In the genomic region with DNA sequence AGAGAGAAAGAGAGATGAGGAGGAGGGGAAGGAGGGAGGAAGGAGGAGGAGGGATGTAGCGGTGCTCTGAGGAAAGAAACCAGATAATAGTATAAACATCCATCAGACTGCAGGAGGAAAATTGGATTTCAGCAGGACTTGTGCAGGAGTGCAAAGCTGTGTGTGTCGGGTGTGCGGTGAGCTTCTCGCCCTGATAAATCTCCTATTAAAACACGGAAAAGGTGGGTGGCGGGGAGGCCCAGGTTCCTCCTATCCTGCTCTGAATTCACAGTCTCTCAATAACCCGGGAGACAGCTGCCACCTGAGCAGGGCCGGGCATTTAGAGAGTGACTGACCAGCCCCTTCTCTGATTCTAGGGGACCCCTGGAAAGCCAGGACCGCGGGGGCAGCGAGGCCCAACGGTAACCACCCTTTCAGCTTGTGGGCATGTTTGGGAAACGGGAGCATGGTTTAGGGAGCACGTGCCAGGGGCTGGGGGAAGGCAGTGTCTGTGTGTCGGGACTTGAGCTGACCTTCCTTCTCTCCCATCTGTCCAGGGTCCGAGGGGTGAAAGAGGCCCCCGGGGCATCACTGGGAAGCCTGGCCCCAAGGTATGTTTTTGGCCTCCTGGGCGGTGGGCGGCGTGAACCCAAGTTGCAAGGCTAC, we compare ENCODE assay signal across 28 cellular contexts.
"Had no signal": no experiment of that assay in that cellular context is flagged by ENCODE, and none has a peak within 500 bp of the region (broad histone marks: within the 10 kb centered on the region; RNA-seq: fewer than 3 reads in every experiment).

No MANE protein-coding gene starts in this region.

- H3K4me1 Mint-ChIP-seq: activated CD4-positive, alpha-beta T cell treated with anti-CD3 and anti-CD28 coated beads for 36 hours; activated CD8-positive, alpha-beta memory T cell treated with anti-CD3 and anti-CD28 coated beads, Interleukin-2, amount 10 ng/mL, durations not matched to agents 7 days and 5 days; activated naive CD8-positive, alpha-beta T cell treated with anti-CD3 and anti-CD28 coated beads for 36 hours; immature natural killer cell; natural killer cell had no signal

- H3K4me3 ChIP-seq: adrenal gland, spleen, thoracic aorta, uterus had no signal

- H3K9me3 Mint-ChIP-seq: activated naive CD4-positive, alpha-beta T cell treated with anti-CD3 and anti-CD28 coated beads for 36 hours; activated naive CD8-positive, alpha-beta T cell treated with anti-CD3 and anti-CD28 coated beads for 36 hours; activated T-cell treated with anti-CD3 and anti-CD28 coated beads, Interleukin-2, amount 50 U/mL, for 72 hours; effector memory CD8-positive, alpha-beta T cell; immature natural killer cell; T-helper 2 cell treated with Interferon-gamma antibody and Interleukin-4, amounts not matched to agents 5 μg/mL and 100 μg/mL, for 36 hours; type B pancreatic cell had no signal

- ATAC-seq: activated CD4-positive, alpha-beta T cell treated with anti-CD3 and anti-CD28 coated beads for 36 hours; activated CD8-positive, alpha-beta memory T cell treated with anti-CD3 and anti-CD28 coated beads, Interleukin-2, amount 10 ng/mL, durations not matched to agents 7 days and 5 days; activated CD8-positive, alpha-beta T cell treated with anti-CD3 and anti-CD28 coated beads, Interleukin-2, amount 10 ng/mL, durations not matched to agents 7 days and 5 days; activated T-cell treated with anti-CD3 and anti-CD28 coated beads, Interleukin-2, amount 50 U/mL, for 72 hours; effector memory CD8-positive, alpha-beta T cell; natural killer cell; right cardiac atrium had no signal

- H3K36me3 ChIP-seq: uterus had no signal

- H3K4me3 Mint-ChIP-seq: activated CD4-positive, alpha-beta T cell treated with anti-CD3 and anti-CD28 coated beads for 36 hours; activated CD8-positive, alpha-beta memory T cell treated with anti-CD3 and anti-CD28 coated beads, Interleukin-2, amount 10 ng/mL, durations not matched to agents 7 days and 5 days; activated CD8-positive, alpha-beta T cell treated with anti-CD3 and anti-CD28 coated beads, Interleukin-2, amount 10 ng/mL, durations not matched to agents 7 days and 5 days; activated naive CD4-positive, alpha-beta T cell treated with anti-CD3 and anti-CD28 coated beads for 36 hours; activated naive CD8-positive, alpha-beta T cell treated with anti-CD3 and anti-CD28 coated beads for 36 hours; activated T-cell treated with anti-CD3 and anti-CD28 coated beads, Interleukin-2, amount 50 U/mL, for 72 hours; effector memory CD8-positive, alpha-beta T cell; immature natural killer cell; natural killer cell; T-helper 2 cell treated with Interferon-gamma antibody and Interleukin-4, amounts not matched to agents 5 μg/mL and 100 μg/mL, for 36 hours; type B pancreatic cell had no signal

- H2AFZ ChIP-seq: parathyroid adenoma had no signal

- H3K79me2 ChIP-seq: parathyroid adenoma had no signal

- H3K4me1 ChIP-seq: adrenal gland, parathyroid adenoma, spleen, uterus had no signal

- H3K27me3 Mint-ChIP-seq: activated CD4-positive, alpha-beta T cell treated with anti-CD3 and anti-CD28 coated beads for 36 hours; type B pancreatic cell had no signal

- DNase-seq: activated CD4-positive, alpha-beta T cell treated with anti-CD3 and anti-CD28 coated beads for 36 hours; activated CD4-positive, CD25-positive, alpha-beta regulatory T cell; activated CD8-positive, alpha-beta memory T cell treated with anti-CD3 and anti-CD28 coated beads, Interleukin-2, amount 10 ng/mL, durations not matched to agents 7 days and 5 days; activated CD8-positive, alpha-beta T cell treated with anti-CD3 and anti-CD28 coated beads, Interleukin-2, amount 10 ng/mL, durations not matched to agents 7 days and 5 days; activated effector memory CD4-positive, alpha-beta T cell treated with Interleukin-2 at 50 U/mL for 16 hours; activated naive CD4-positive, alpha-beta T cell treated with anti-CD3 and anti-CD28 coated beads for 36 hours; activated naive CD8-positive, alpha-beta T cell treated with anti-CD3 and anti-CD28 coated beads for 36 hours; activated T-cell treated with anti-CD3 and anti-CD28 coated beads for 4 hours; activated T-cell treated with anti-CD3 and anti-CD28 coated beads, Interleukin-2, amount 50 U/mL, for 72 hours; adrenal gland; aorta; brain microvascular endothelial cell; cortex of kidney; effector memory CD8-positive, alpha-beta T cell; foreskin fibroblast; hippocampal formation; immature natural killer cell; kidney; natural killer cell; spleen; stimulated activated naive CD4-positive, alpha-beta T cell treated with Interleukin-2 at 50 U/mL for 16 hours; T-helper 1 cell; uterus had no signal

- H3K9me3 ChIP-seq: adrenal gland, spleen, thoracic aorta, uterus had no signal

- H3K27ac ChIP-seq: adrenal gland, brain microvascular endothelial cell, parathyroid adenoma, spleen, thoracic aorta, uterus had no signal

- H3K9ac ChIP-seq: parathyroid adenoma had no signal

- H3K27ac Mint-ChIP-seq: activated CD4-positive, alpha-beta T cell treated with anti-CD3 and anti-CD28 coated beads for 36 hours; activated CD8-positive, alpha-beta memory T cell treated with anti-CD3 and anti-CD28 coated beads, Interleukin-2, amount 10 ng/mL, durations not matched to agents 7 days and 5 days; activated CD8-positive, alpha-beta T cell treated with anti-CD3 and anti-CD28 coated beads, Interleukin-2, amount 10 ng/mL, durations not matched to agents 7 days and 5 days; activated naive CD4-positive, alpha-beta T cell treated with anti-CD3 and anti-CD28 coated beads for 36 hours; activated naive CD8-positive, alpha-beta T cell treated with anti-CD3 and anti-CD28 coated beads for 36 hours; activated T-cell treated with anti-CD3 and anti-CD28 coated beads, Interleukin-2, amount 50 U/mL, for 72 hours; effector memory CD8-positive, alpha-beta T cell; immature natural killer cell; natural killer cell; T-helper 2 cell treated with Interferon-gamma antibody and Interleukin-4, amounts not matched to agents 5 μg/mL and 100 μg/mL, for 36 hours; type B pancreatic cell had no signal

- H3K27me3 ChIP-seq: adrenal gland, brain microvascular endothelial cell, uterus had no signal

- H3K36me3 Mint-ChIP-seq: activated CD8-positive, alpha-beta memory T cell treated with anti-CD3 and anti-CD28 coated beads, Interleukin-2, amount 10 ng/mL, durations not matched to agents 7 days and 5 days; activated naive CD8-positive, alpha-beta T cell treated with anti-CD3 and anti-CD28 coated beads for 36 hours; immature natural killer cell; natural killer cell; type B pancreatic cell had no signal
